Comparison of ENCODE assay signal across 8 cellular contexts in the genomic region with DNA sequence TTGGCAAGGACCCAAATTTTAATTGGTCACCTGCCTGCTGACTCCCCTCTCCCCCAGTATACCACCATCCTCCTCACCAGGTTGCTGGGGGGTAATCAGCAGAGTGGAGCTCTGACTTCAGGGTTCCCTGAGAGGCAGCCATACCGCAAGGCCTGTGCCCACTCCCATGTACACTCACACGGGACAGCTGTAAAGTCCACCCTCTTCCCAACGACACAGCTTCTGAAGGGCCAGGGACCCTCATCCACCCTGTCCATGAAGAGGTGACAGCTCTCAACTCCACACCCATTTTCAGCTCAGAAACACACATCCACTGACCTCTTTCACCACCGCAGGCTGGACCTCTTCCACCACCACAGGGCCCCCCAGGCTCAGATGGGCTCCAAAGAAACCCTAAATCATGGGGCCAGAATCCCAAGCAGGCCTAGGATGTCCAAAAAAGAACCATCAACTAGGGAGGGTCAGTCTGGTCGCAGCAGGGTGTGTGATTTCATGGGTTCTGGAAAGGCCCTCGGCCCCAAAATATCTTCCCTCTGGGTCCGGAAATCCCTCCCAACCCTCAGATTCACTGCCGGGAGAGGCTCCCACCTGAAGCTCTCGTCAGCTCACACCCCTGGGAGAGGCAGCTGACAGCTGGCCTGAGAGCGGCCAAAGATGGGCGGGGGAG. TPM values are rescaled to one million over a fixed set of nuclear protein-coding genes. Genes with fewer than 3 reads are reported as not detected.
DNase-seq lines count a peak whose midpoint lies in the region; ATAC-seq and TF ChIP-seq lines count a peak whose summit lies in the region.

No MANE protein-coding gene starts in this region.

- H3K36me3 Mint-ChIP-seq in activated T-cell treated with anti-CD3 and anti-CD28 coated beads, Interleukin-2, amount 50 U/mL, for 24 hours (ENCODE audit: low read depth) = no peaks in the 10 kb centered on the region
- no peaks in the 10 kb centered on the region for H3K36me3 Mint-ChIP-seq in activated T-cell treated with anti-CD3 and anti-CD28 coated beads, Interleukin-2, amount 50 U/mL, for 72 hours (ENCODE audit: insufficient read depth in 2 of 2)

- H3K4me3 ChIP-seq in colonic mucosa (no peak overlapping the region), mucosa of rectum (ENCODE audit: low read length in 2 of 2) (peak overlapping the region; percentile 30 to 44), upper lobe of left lung (no peak overlapping the region)

- H3K9ac ChIP-seq in colonic mucosa (ENCODE audit: low read depth in 2 of 2, low read length in 2 of 2) (peak overlapping the region; percentile 36 to 42), mucosa of rectum (ENCODE audit: low read depth in 1 of 2, low read length in 2 of 2) (peak overlapping the region; percentile 28 to 63)

- no peak for DNase-seq in activated T-cell treated with anti-CD3 and anti-CD28 coated beads, Interleukin-2, amount 50 U/mL, for 24 hours
- DNase-seq in activated T-cell treated with anti-CD3 and anti-CD28 coated beads, Interleukin-2, amount 50 U/mL, for 72 hours = no peak
- DNase-seq in colonic mucosa = no peak
- no peak for DNase-seq in upper lobe of left lung
- DNase-seq in cerebellar cortex (ENCODE audit: low spot score) = no peak

- 69 to 73% methylated on average over 8 to 11 of the region's 11 CpGs for WGBS in upper lobe of left lung, 2 donors

- TF ChIP-seq POLR2A in upper lobe of left lung (IDR thresholded peaks at IDR 0.05) = no peak

- H3K9me3 Mint-ChIP-seq in activated T-cell treated with anti-CD3 and anti-CD28 coated beads, Interleukin-2, amount 50 U/mL, for 24 hours = no peaks in the 10 kb centered on the region
- no peaks in the 10 kb centered on the region for H3K9me3 Mint-ChIP-seq in activated T-cell treated with anti-CD3 and anti-CD28 coated beads, Interleukin-2, amount 50 U/mL, for 72 hours

- H3K9me3 ChIP-seq in colonic mucosa (no peaks in the 10 kb centered on the region), mucosa of rectum (ENCODE audit: control insufficient read depth in 2 of 2, low read length in 2 of 2) (no peaks in the 10 kb centered on the region), upper lobe of left lung (no peaks in the 10 kb centered on the region)

- TF ChIP-seq CTCF in colonic mucosa (IDR thresholded peaks at IDR 0.05) (no peak), upper lobe of left lung (IDR thresholded peaks at IDR 0.05) (no peak)

- TF ChIP-seq EP300 in upper lobe of left lung (IDR thresholded peaks at IDR 0.05) = no peak

- peak overlapping the region; percentile 83 for H3K27ac Mint-ChIP-seq in activated T-cell treated with anti-CD3 and anti-CD28 coated beads, Interleukin-2, amount 50 U/mL, for 24 hours
- H3K27ac Mint-ChIP-seq in activated T-cell treated with anti-CD3 and anti-CD28 coated beads, Interleukin-2, amount 50 U/mL, for 72 hours = no peak overlapping the region

- ATAC-seq in activated T-cell treated with anti-CD3 and anti-CD28 coated beads, Interleukin-2, amount 50 U/mL, for 72 hours (replicated peaks in 1 of 2) = no peak
- ATAC-seq in upper lobe of left lung (ENCODE audit: low FRiP score in 2 of 2) (no peak), GM19463 (IDR thresholded peaks at IDR 0.05; ENCODE audit: unreplicated experiment) (no peak), GM19397 (IDR thresholded peaks at IDR 0.05; ENCODE audit: unreplicated experiment) (no peak)

- peaks cover 33% of the 10 kb centered on the region for H3K4me1 Mint-ChIP-seq in activated T-cell treated with anti-CD3 and anti-CD28 coated beads, Interleukin-2, amount 50 U/mL, for 24 hours (ENCODE audit: low read depth)
- peaks cover 29% of the 10 kb centered on the region for H3K4me1 Mint-ChIP-seq in activated T-cell treated with anti-CD3 and anti-CD28 coated beads, Interleukin-2, amount 50 U/mL, for 72 hours (ENCODE audit: low read depth)

- H3K36me3 ChIP-seq in colonic mucosa (no peaks in the 10 kb centered on the region), mucosa of rectum (ENCODE audit: control insufficient read depth in 2 of 2, insufficient read depth in 2 of 2, low read length in 2 of 2) (no peaks in the 10 kb centered on the region), upper lobe of left lung (peaks cover 0 to 5% (median 0%) of the 10 kb centered on the region in 4 donors)

- no peaks in the 10 kb centered on the region for H3K27me3 Mint-ChIP-seq in activated T-cell treated with anti-CD3 and anti-CD28 coated beads, Interleukin-2, amount 50 U/mL, for 24 hours
- no peaks in the 10 kb centered on the region for H3K27me3 Mint-ChIP-seq in activated T-cell treated with anti-CD3 and anti-CD28 coated beads, Interleukin-2, amount 50 U/mL, for 72 hours (ENCODE audit: low read depth)

- no peak overlapping the region for H3K4me3 Mint-ChIP-seq in activated T-cell treated with anti-CD3 and anti-CD28 coated beads, Interleukin-2, amount 50 U/mL, for 24 hours
- peak overlapping the region in 1 of 2 donors; percentile 59 for H3K4me3 Mint-ChIP-seq in activated T-cell treated with anti-CD3 and anti-CD28 coated beads, Interleukin-2, amount 50 U/mL, for 72 hours

- H3K27me3 ChIP-seq in colonic mucosa = no peaks in the 10 kb centered on the region
- H3K27me3 ChIP-seq in mucosa of rectum (ENCODE audit: control insufficient read depth in 2 of 2, insufficient read depth in 2 of 2, low read length in 2 of 2) = no peaks in the 10 kb centered on the region
- no peaks in the 10 kb centered on the region for H3K27me3 ChIP-seq in upper lobe of left lung

- peaks cover 19% of the 10 kb centered on the region for H3K4me1 ChIP-seq in colonic mucosa
- peaks cover 28 to 37% of the 10 kb centered on the region in 2 donors for H3K4me1 ChIP-seq in mucosa of rectum (ENCODE audit: control insufficient read depth in 2 of 2, insufficient read depth in 2 of 2, low read length in 2 of 2)
- peaks cover 28 to 46% (median 40%) of the 10 kb centered on the region in 4 donors for H3K4me1 ChIP-seq in upper lobe of left lung

- H3K27ac ChIP-seq in colonic mucosa = peak overlapping the region; percentile 57
- H3K27ac ChIP-seq in mucosa of rectum (ENCODE audit: low read depth in 2 of 2, low read length in 2 of 2) = peak overlapping the region; percentile 77 to 79
- H3K27ac ChIP-seq in upper lobe of left lung = peak overlapping the region; percentile 70 to 82 (median 76)

- intact Hi-C loops in colonic mucosa (cut with DNase I) = no loop called here

RNA-seq across cellular contexts. Expression of a gene that starts 29.9 kb away (rescaled TPM):
- total RNA-seq in activated T-cell treated with anti-CD3 and anti-CD28 coated beads, Interleukin-2, amount 50 U/mL, for 72 hours = 10 to 100 TPM; 15.3 to 17.5 TPM
- 10 to 100 TPM; 16.9 to 21.7 TPM for total RNA-seq in colonic mucosa
- 10 to 100 TPM; 20.2 to 46.0 (median 27.3) TPM for total RNA-seq in upper lobe of left lung

RNA-seq across cellular contexts. Expression of a gene that starts 41.7 kb away (rescaled TPM):
- total RNA-seq in activated T-cell treated with anti-CD3 and anti-CD28 coated beads, Interleukin-2, amount 50 U/mL, for 72 hours = not detected
- 1 to 10 TPM in 1 of 2 donors, not detected in 1; 1.7 TPM for total RNA-seq in colonic mucosa
- 1,000 to 10,000 TPM in 2 of 6 donors, 100 to 1,000 TPM in 4; 241 to 4,380 (median 659) TPM for total RNA-seq in upper lobe of left lung

Comparison
In these comparisons a context has a peak if more than half of its experiments do, and no peak if none do; other contexts are left out.
1. H3K4me3 ChIP-seq: peak in mucosa of rectum (2 of 2); none in colonic mucosa (single experiment) and upper lobe of left lung (0 of 4).
2. RNA of a gene that starts 41.7 kb away (total RNA-seq): 241 to 4,380 TPM in upper lobe of left lung; 1.7 TPM in colonic mucosa and not detected in activated T-cell treated with anti-CD3 and anti-CD28 coated beads, Interleukin-2, amount 50 U/mL, for 72 hours; every median in the first group is over 10 times any median in the second.
3. Peak in every context shown above with its lines, with median percentiles within 50 percentile points of each other: H3K27ac ChIP-seq.